8 cellular contexts compared by ENCODE assay signal in the genomic region with DNA sequence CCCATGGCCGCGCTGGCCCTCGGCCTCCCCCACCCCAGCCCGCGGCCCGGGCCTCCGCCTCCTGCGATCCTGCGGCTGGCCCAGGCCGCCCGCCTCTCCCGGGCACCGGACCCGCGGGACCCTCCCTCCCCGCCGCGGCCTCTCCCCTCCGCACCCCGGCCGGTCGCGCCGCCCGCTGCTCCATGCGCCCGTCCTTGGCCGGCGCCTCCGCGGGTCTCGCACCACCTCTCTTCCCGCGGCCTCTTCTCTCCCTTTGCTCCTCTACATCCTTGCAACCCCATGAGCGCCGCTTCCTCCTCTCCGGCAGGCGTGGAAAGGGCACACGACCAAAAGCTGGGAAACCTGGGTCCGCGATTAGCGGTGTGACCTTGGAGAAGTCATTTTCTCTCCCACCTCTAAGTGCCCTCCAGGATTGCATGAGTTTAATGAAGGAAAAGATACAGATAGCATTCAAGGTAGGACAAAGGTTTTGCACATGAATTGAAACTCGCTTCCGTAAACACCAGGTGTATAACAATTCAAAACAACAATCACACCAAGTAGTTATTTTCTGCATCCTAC. TPM values are rescaled to one million over a fixed set of nuclear protein-coding genes. Genes with fewer than 3 reads are reported as not detected.
DNase-seq lines count a peak whose midpoint lies in the region; ATAC-seq and TF ChIP-seq lines count a peak whose summit lies in the region.

No MANE protein-coding gene starts in this region.

- H3K9me3 ChIP-seq in CD4-positive, alpha-beta memory T cell (ENCODE audit: control insufficient read depth in 1 of 2, low read length in 2 of 2) = no peaks in the 10 kb centered on the region
- no peaks in the 10 kb centered on the region for H3K9me3 ChIP-seq in Panc1 (ENCODE audit: control insufficient read depth, insufficient read depth, low read depth, low read length)

- CTCF ChIA-PET in CD4-positive, alpha-beta memory T cell (lab: Charles Lee; ENCODE audit: partially characterized antibody) = interaction anchor here (0.7 to 1.3 kb wide), 2 partner anchors 37 to 406 kb away, joined by 3 to 8 read pairs; no protein-coding TSS in a partner anchor
- CTCF ChIA-PET in Panc1 (lab: Charles Lee) = no interaction called here

- H3K27ac Mint-ChIP-seq in CD4-positive, alpha-beta memory T cell = peak overlapping the region; percentile 89 to 99 (median 96)

- peak overlapping the region; percentile 10 for H3K9ac ChIP-seq in rectal smooth muscle tissue (ENCODE audit: low read length)

- intact Hi-C loops in CD4-positive, alpha-beta memory T cell (cut with micrococcal nuclease) = loop anchor here (5.0 to 10.0 kb wide), 3 partner anchors 54 to 143 kb away; a partner anchor contains a TSS
- intact Hi-C loops in Panc1 (cut with micrococcal nuclease; ENCODE audit: unreplicated experiment) = no loop called here

- H3K27me3 Mint-ChIP-seq in CD4-positive, alpha-beta memory T cell = no peaks in the 10 kb centered on the region

- peak; percentile 20 to 42 (median 27) for DNase-seq in CD4-positive, alpha-beta memory T cell
- DNase-seq in HL-60 (ENCODE audit: low read depth in 1 of 2, low spot score in 1 of 2) (peak; percentile 28 to 57), Panc1 (ENCODE audit: low read depth, low spot score) (no peak), hepatic stellate cell (ENCODE audit: low spot score) (peak; percentile 80)

- POLR2A ChIA-PET in CD4-positive, alpha-beta memory T cell (lab: Charles Lee; ENCODE audit: partially characterized antibody) = interaction anchor here (0.7 to 3.2 kb wide), 15 partner anchors 10 to 408 kb away, joined by 3 to 48 read pairs (median 4); a partner anchor contains a TSS
- POLR2A ChIA-PET in Panc1 (lab: Charles Lee) = no interaction called here

- H3K4me1 Mint-ChIP-seq in CD4-positive, alpha-beta memory T cell = peaks cover 29 to 46% (median 37%) of the 10 kb centered on the region in 4 donors

- ATAC-seq in GM19455 (IDR thresholded peaks at IDR 0.05; ENCODE audit: unreplicated experiment) = peak; percentile 35
- peak; percentile 82 for ATAC-seq in Panc1
- ATAC-seq in GM18520 (IDR thresholded peaks at IDR 0.05; ENCODE audit: unreplicated experiment) = no peak

- H3K4me3 Mint-ChIP-seq in CD4-positive, alpha-beta memory T cell = peak overlapping the region; percentile 96 to 99 (median 99)

- TF ChIP-seq CTCF in HL-60 (IDR thresholded peaks at IDR 0.05; ENCODE audit: insufficient read depth, low read length) (no peak), Panc1 (IDR thresholded peaks at IDR 0.05) (no peak)

- no TSS peak for BruUV-seq in Panc1 (replicated peaks; lab: Mats Ljungman, UMichigan)

- H3K4me3 ChIP-seq in CD4-positive, alpha-beta memory T cell (ENCODE audit: low read length in 2 of 2) = no peak overlapping the region
- peak overlapping the region; percentile 61 for H3K4me3 ChIP-seq in HL-60 (replicated peaks; ENCODE audit: insufficient read depth, low read length)
- peak overlapping the region; percentile 57 to 74 for H3K4me3 ChIP-seq in Panc1 (ENCODE audit: low read depth in 2 of 2, low read length in 2 of 2)
- H3K4me3 ChIP-seq in rectal smooth muscle tissue (ENCODE audit: low read length) = peak overlapping the region; percentile 49

- no peaks in the 10 kb centered on the region for H3K36me3 ChIP-seq in CD4-positive, alpha-beta memory T cell (ENCODE audit: insufficient read depth, low read length)
- no peaks in the 10 kb centered on the region for H3K36me3 ChIP-seq in Panc1 (ENCODE audit: control insufficient read depth, insufficient read depth, low read length)
- no peaks in the 10 kb centered on the region for H3K36me3 ChIP-seq in rectal smooth muscle tissue (ENCODE audit: control insufficient read depth, insufficient read depth, low read length)

- peaks cover 28% of the 10 kb centered on the region for H3K4me1 ChIP-seq in CD4-positive, alpha-beta memory T cell (ENCODE audit: insufficient read depth, low read length)
- H3K4me1 ChIP-seq in Panc1 (ENCODE audit: control insufficient read depth, insufficient read depth, low read length) (peaks cover 9% of the 10 kb centered on the region; the same call in 1 of the 2 replicates), rectal smooth muscle tissue (ENCODE audit: control insufficient read depth, insufficient read depth, low read length) (no peaks in the 10 kb centered on the region)

- H3K9me3 Mint-ChIP-seq in CD4-positive, alpha-beta memory T cell = peaks cover 0 to 4% (median 0%) of the 10 kb centered on the region in 8 donors

- in situ Hi-C loops in Panc1 (cut with HindIII; ENCODE audit: low pct_unique_long_range_greater_than_20kb, low sequenced_read_pairs) = no loop called here

- H3K36me3 Mint-ChIP-seq in CD4-positive, alpha-beta memory T cell = peaks cover 4 to 11% of the 10 kb centered on the region in 2 donors

- H3K27me3 ChIP-seq in CD4-positive, alpha-beta memory T cell (ENCODE audit: insufficient read depth, low read length) = no peaks in the 10 kb centered on the region
- H3K27me3 ChIP-seq in HL-60 (ENCODE audit: insufficient read depth, poor library complexity, severe bottlenecking) (no peaks in the 10 kb centered on the region), Panc1 (ENCODE audit: control insufficient read depth, insufficient read depth, low read length) (no peaks in the 10 kb centered on the region), rectal smooth muscle tissue (ENCODE audit: control insufficient read depth, insufficient read depth, low read length) (no peaks in the 10 kb centered on the region)

- H3K27ac ChIP-seq in CD4-positive, alpha-beta memory T cell (ENCODE audit: low read depth, low read length) = peak overlapping the region; percentile 20
- H3K27ac ChIP-seq in HL-60 (replicated peaks) = no peak overlapping the region
- peak overlapping the region; percentile 79 for H3K27ac ChIP-seq in Panc1 (ENCODE audit: low read length)
- peak overlapping the region; percentile 48 for H3K27ac ChIP-seq in angular gyrus (ENCODE audit: low read depth, low read length)
- H3K27ac ChIP-seq in rectal smooth muscle tissue (ENCODE audit: low read depth, low read length) = peak overlapping the region; percentile 14

RNA-seq across cellular contexts. Expression of a gene that starts 0.4 kb away (rescaled TPM):
- 10 to 100 TPM; 54.7 to 55.2 TPM for total RNA-seq in CD4-positive, alpha-beta memory T cell
- 10 to 100 TPM; 36.0 to 48.7 TPM for polyA plus RNA-seq in CD4-positive, alpha-beta memory T cell
- 58.2 TPM for total RNA-seq in Panc1 (2021; ENCODE audit: unreplicated experiment)
- 29.6 TPM for polyA plus RNA-seq in Panc1 (2012; ENCODE audit: insufficient read length)

Comparison
In these comparisons a context has a peak if more than half of its experiments do, and no peak if none do; other contexts are left out.
1. H3K4me3 ChIP-seq: peak in HL-60 (single experiment), Panc1 (2 of 2) and rectal smooth muscle tissue (single experiment); none in CD4-positive, alpha-beta memory T cell (0 of 2).